In genomic region chr11:44760917-44761545, GRCh38 we compare ENCODE assay signal across 9 cellular contexts. TPM values are rescaled to one million over a fixed set of nuclear protein-coding genes. Genes with fewer than 3 reads are reported as not detected.
DNase-seq lines count a peak whose midpoint lies in the region; ATAC-seq lines count a peak whose summit lies in the region.
"Had no signal": no experiment of that assay in that cellular context is flagged by ENCODE, and none has a peak within 500 bp of the region (broad histone marks: within the 10 kb centered on the region; RNA-seq: fewer than 3 reads in every experiment).

No MANE protein-coding gene starts in this region.

- peak; percentile 86 for ATAC-seq in Right ventricle myocardium inferior
- no peak for ATAC-seq in HG02623 (IDR thresholded peaks at IDR 0.05; ENCODE audit: unreplicated experiment)
- no peak for ATAC-seq in HG03565 (IDR thresholded peaks at IDR 0.05; ENCODE audit: unreplicated experiment)
- ATAC-seq in GM21423 (IDR thresholded peaks at IDR 0.05; ENCODE audit: unreplicated experiment): no peak

- no peak overlapping the region for H3K27ac ChIP-seq in mesendoderm (ENCODE audit: low read depth, low read length)
- H3K27ac ChIP-seq: C4-2B had no signal

- H4K8ac ChIP-seq in mesendoderm (ENCODE audit: low read depth, low read length): no peak overlapping the region

- intact Hi-C loops in Right ventricle myocardium inferior (cut with DNase I): no loop called here
- intact Hi-C loops in cardiac septum (cut with DNase I): no loop called here

- no peak overlapping the region for H3K56ac ChIP-seq in mesendoderm (ENCODE audit: low read length)

- H2BK15ac ChIP-seq in mesendoderm (replicated peaks; ENCODE audit: low read depth): no peak overlapping the region

- H3K36me3 ChIP-seq in mesendoderm (ENCODE audit: control insufficient read depth, insufficient read depth, low read length): no peaks in the 10 kb centered on the region

- H3K27me3 ChIP-seq in mesendoderm (ENCODE audit: insufficient read depth, low read length, poor library complexity): no peaks in the 10 kb centered on the region

- no peak overlapping the region for H3K9ac ChIP-seq in mesendoderm (ENCODE audit: low read length)

- H3K79me2 ChIP-seq in mesendoderm (ENCODE audit: control insufficient read depth, insufficient read depth, low read length): no peaks in the 10 kb centered on the region

- H2BK120ac ChIP-seq in mesendoderm (ENCODE audit: low read depth, low read length): no peak overlapping the region

- no CpG with 5 or more reads among the region's 10 CpGs for whole genome bisulfite sequencing in mesendoderm (ENCODE audit: extremely low coverage, insufficient coverage, low lambda C conversion rate)

- peaks cover 3% of the 10 kb centered on the region for H3K4me1 ChIP-seq in mesendoderm (ENCODE audit: control insufficient read depth, low read depth, low read length)

- H2AK5ac ChIP-seq in mesendoderm (ENCODE audit: low read length): no peak overlapping the region

- no peak overlapping the region for H3K4me2 ChIP-seq in mesendoderm (ENCODE audit: low read length)

- no peak overlapping the region for H3K23ac ChIP-seq in mesendoderm (ENCODE audit: low read length)

- no peak overlapping the region for H3K4me3 ChIP-seq in mesendoderm (ENCODE audit: low read length)

- no peak overlapping the region for H3K4ac ChIP-seq in mesendoderm (ENCODE audit: low read depth, low read length)

- no peak overlapping the region for H3K18ac ChIP-seq in mesendoderm (ENCODE audit: low read length)

- H3K79me1 ChIP-seq in mesendoderm (ENCODE audit: low read length): no peaks in the 10 kb centered on the region

- no peak overlapping the region for H4K5ac ChIP-seq in mesendoderm (ENCODE audit: low read length)

- DNase-seq in Right ventricle myocardium inferior (ENCODE audit: missing footprints) (no peak), cardiac septum (ENCODE audit: low spot score) (no peak), ecto neural progenitor cell (ENCODE audit: low spot score) (peak; percentile 84), mesendoderm (peak; percentile 81)
- no peak for DNase-seq in activated CD4-positive, CD25-positive, alpha-beta regulatory T cell (lab: John Stamatoyannopoulos, UW)

- no peak overlapping the region for H2BK5ac ChIP-seq in mesendoderm (ENCODE audit: low read length)

RNA-seq across cellular contexts. Expression of gene TSPAN18, which starts 34.3 kb away (rescaled TPM):
- total RNA-seq in Right ventricle myocardium inferior: 115 TPM
- total RNA-seq in cardiac septum: 153 TPM
- polyA plus RNA-seq in mesendoderm (2013, experiment 1 of 2): 10.5 TPM
- polyA plus RNA-seq in mesendoderm (2013, experiment 2 of 2): 10.5 TPM

Comparison
In these comparisons a context has a peak if more than half of its experiments do, and no peak if none do; other contexts are left out.
1. DNase-seq: peak in ecto neural progenitor cell (single experiment) and mesendoderm (single experiment); none in Right ventricle myocardium inferior (single experiment), cardiac septum (single experiment) and activated CD4-positive, CD25-positive, alpha-beta regulatory T cell (0 of 4).